Comparison of ENCODE assay signal across 8 cellular contexts in genomic region chr1:160837558-160838205, GRCh38. TPM values are rescaled to one million over a fixed set of nuclear protein-coding genes. Genes with fewer than 3 reads are reported as not detected.
DNase-seq lines count a peak whose midpoint lies in the region; ATAC-seq and TF ChIP-seq lines count a peak whose summit lies in the region.

No MANE protein-coding gene starts in this region.

- POLR2A ChIA-PET in RWPE1 (lab: Yijun Ruan, JAX; ENCODE audit: low non-redundant PET): no interaction called here

- TF ChIP-seq CTCF in RWPE1 (conservative IDR thresholded peaks at IDR 0.05; ENCODE audit: low read depth): no peak

- peak; percentile 87 for ATAC-seq in GM19438 (IDR thresholded peaks at IDR 0.05; ENCODE audit: low read depth, unreplicated experiment)
- peak; percentile 51 for ATAC-seq in HG03469 (IDR thresholded peaks at IDR 0.05; ENCODE audit: unreplicated experiment)

- no peak overlapping the region for H3K27ac ChIP-seq in RWPE1

- CTCF ChIA-PET in RWPE1 (lab: Yijun Ruan, JAX): no interaction called here

- DNase-seq in COLO829 (ENCODE audit: low spot score) (peak; percentile 70), dermis blood vessel endothelial cell (peak; percentile 10), RWPE1 (ENCODE audit: low spot score) (no peak), NCI-H2227 treated with DMSO at 0.1 percent for 48 hours (lab: John Stamatoyannopoulos, UW) (no peak)
- peak; percentile 58 for DNase-seq in activated CD4-positive, CD25-positive, alpha-beta regulatory T cell treated with anti-CD3 and anti-CD28 coated beads, Interleukin-2, amount 50 U/mL, for 16 hours (ENCODE audit: low read depth, low spot score)
- peak; percentile 53 to 65 (median 61) for DNase-seq in stimulated activated CD4-positive, alpha-beta T cell treated with anti-CD3 and anti-CD28 coated beads, Interleukin-12 subunit alpha, Interleukin-12 subunit beta, amount 100 ng/mL, for 48 hours (ENCODE audit: low read depth in 2 of 3, low spot score in 1 of 3)

RNA-seq across cellular contexts. Expression of gene CD244, which starts 25.0 kb away (rescaled TPM):
- total RNA-seq in dermis blood vessel endothelial cell: 0.14 TPM in 1 of 2 replicates, not detected in the other

RNA-seq across cellular contexts. Expression of gene LY9, which starts 41.7 kb away (rescaled TPM):
- not detected in 2 replicates for total RNA-seq in dermis blood vessel endothelial cell

RNA-seq across cellular contexts. Expression of gene ITLN1, which starts 47.3 kb away (rescaled TPM):
- total RNA-seq in dermis blood vessel endothelial cell: not detected in 2 replicates

Comparison
In these comparisons a context has a peak if more than half of its experiments do, and no peak if none do; other contexts are left out.
1. DNase-seq: peak in COLO829 (single experiment), activated CD4-positive, CD25-positive, alpha-beta regulatory T cell treated with anti-CD3 and anti-CD28 coated beads, Interleukin-2, amount 50 U/mL, for 16 hours (single experiment), dermis blood vessel endothelial cell (single experiment) and stimulated activated CD4-positive, alpha-beta T cell treated with anti-CD3 and anti-CD28 coated beads, Interleukin-12 subunit alpha, Interleukin-12 subunit beta, amount 100 ng/mL, for 48 hours (3 of 3); none in RWPE1 (single experiment) and NCI-H2227 treated with DMSO at 0.1 percent for 48 hours (single experiment).